Comparison of ENCODE assay signal across 1 cellular context in the genomic region with DNA sequence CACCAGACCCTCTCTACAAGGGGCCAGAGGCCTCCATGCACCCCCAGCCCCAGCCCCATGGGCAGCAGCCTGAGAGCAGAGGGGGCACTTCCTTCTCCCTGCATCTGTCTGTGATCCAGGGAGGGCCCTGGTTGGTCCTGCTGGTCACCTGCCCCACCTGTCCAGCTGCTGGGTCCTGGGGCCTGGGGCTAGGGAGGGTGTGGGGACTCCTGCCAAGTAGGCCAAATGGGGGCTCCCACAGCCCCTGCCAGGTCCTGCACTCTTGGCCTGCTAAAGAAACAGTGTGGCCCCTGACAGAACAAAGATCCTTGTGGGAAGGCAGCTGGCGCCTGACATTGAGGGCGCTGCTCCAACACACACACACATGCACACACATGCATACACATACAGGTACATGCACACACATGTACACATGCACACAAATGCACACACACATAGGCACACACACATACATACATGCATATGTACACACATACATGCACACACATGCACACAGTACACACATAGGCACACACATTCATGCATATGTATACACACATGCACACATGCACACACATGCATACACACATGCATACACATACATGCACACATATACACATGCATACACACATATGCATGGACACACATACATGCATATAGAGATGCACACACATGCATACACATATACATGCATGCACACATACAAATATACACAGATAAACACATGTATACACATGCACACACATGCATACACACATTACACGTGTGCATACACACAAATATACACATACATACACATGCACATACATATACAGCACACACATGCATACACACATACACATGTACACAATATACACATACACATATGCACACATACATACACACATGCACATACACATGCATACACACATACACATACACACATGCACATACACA.
TF ChIP-seq lines count a peak whose summit lies in the region.

No MANE protein-coding gene starts in this region.

TF ChIP-seq in HEK293, 187 proteins besides CTCF, POLR2A, EP300 and RAD21 (continued from another document):
- TF ChIP-seq, protein P1, sequence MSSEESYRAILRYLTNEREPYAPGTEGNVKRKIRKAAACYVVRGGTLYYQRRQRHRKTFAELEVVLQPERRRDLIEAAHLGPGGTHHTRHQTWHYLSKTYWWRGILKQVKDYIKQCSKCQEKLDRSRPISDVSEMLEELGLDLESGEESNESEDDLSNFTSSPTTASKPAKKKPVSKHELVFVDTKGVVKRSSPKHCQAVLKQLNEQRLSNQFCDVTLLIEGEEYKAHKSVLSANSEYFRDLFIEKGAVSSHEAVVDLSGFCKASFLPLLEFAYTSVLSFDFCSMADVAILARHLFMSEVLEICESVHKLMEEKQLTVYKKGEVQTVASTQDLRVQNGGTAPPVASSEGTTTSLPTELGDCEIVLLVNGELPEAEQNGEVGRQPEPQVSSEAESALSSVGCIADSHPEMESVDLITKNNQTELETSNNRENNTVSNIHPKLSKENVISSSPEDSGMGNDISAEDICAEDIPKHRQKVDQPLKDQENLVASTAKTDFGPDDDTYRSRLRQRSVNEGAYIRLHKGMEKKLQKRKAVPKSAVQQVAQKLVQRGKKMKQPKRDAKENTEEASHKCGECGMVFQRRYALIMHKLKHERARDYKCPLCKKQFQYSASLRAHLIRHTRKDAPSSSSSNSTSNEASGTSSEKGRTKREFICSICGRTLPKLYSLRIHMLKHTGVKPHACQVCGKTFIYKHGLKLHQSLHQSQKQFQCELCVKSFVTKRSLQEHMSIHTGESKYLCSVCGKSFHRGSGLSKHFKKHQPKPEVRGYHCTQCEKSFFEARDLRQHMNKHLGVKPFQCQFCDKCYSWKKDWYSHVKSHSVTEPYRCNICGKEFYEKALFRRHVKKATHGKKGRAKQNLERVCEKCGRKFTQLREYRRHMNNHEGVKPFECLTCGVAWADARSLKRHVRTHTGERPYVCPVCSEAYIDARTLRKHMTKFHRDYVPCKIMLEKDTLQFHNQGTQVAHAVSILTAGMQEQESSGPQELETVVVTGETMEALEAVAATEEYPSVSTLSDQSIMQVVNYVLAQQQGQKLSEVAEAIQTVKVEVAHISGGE (tag by site-specific recombination; conservative IDR thresholded peaks at IDR 0.05; ENCODE audit: low read depth) = no peak
- TF ChIP-seq, protein P2, sequence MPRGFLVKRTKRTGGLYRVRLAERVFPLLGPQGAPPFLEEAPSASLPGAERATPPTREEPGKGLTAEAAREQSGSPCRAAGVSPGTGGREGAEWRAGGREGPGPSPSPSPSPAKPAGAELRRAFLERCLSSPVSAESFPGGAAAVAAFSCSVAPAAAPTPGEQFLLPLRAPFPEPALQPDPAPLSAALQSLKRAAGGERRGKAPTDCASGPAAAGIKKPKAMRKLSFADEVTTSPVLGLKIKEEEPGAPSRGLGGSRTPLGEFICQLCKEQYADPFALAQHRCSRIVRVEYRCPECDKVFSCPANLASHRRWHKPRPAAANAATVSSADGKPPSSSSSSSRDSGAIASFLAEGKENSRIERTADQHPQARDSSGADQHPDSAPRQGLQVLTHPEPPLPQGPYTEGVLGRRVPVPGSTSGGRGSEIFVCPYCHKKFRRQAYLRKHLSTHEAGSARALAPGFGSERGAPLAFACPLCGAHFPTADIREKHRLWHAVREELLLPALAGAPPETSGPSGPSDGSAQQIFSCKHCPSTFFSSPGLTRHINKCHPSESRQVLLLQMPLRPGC (tag by site-specific recombination; IDR thresholded peaks at IDR 0.05) = no peak
- TF ChIP-seq ZNF292 (tag by site-specific recombination; IDR thresholded peaks at IDR 0.05; ENCODE audit: borderline replicate concordance, low read depth) (no peak), ZBTB17 (tag by site-specific recombination; IDR thresholded peaks at IDR 0.05) (no peak), ZSCAN16 (tag by site-specific recombination; IDR thresholded peaks at IDR 0.05) (no peak), ZNF354C (tag by site-specific recombination; IDR thresholded peaks at IDR 0.05; ENCODE audit: borderline replicate concordance, low read depth) (no peak), ZNF404 (tag by site-specific recombination; IDR thresholded peaks at IDR 0.05) (no peak), ZSCAN5A (tag by site-specific recombination; IDR thresholded peaks at IDR 0.05) (peak; percentile 18; the same call in 1 of the 2 replicates), ZBTB48 (tag by site-specific recombination; IDR thresholded peaks at IDR 0.05) (no peak), ZFP3 (tag by site-specific recombination; IDR thresholded peaks at IDR 0.05; ENCODE audit: low read depth) (no peak), ZNF19 (tag by site-specific recombination; IDR thresholded peaks at IDR 0.05; ENCODE audit: low read depth) (no peak), ZSCAN23 (tag by site-specific recombination; IDR thresholded peaks at IDR 0.05) (no peak)
- TF ChIP-seq, protein P3, sequence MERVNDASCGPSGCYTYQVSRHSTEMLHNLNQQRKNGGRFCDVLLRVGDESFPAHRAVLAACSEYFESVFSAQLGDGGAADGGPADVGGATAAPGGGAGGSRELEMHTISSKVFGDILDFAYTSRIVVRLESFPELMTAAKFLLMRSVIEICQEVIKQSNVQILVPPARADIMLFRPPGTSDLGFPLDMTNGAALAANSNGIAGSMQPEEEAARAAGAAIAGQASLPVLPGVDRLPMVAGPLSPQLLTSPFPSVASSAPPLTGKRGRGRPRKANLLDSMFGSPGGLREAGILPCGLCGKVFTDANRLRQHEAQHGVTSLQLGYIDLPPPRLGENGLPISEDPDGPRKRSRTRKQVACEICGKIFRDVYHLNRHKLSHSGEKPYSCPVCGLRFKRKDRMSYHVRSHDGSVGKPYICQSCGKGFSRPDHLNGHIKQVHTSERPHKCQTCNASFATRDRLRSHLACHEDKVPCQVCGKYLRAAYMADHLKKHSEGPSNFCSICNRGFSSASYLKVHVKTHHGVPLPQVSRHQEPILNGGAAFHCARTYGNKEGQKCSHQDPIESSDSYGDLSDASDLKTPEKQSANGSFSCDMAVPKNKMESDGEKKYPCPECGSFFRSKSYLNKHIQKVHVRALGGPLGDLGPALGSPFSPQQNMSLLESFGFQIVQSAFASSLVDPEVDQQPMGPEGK (tag by site-specific recombination; IDR thresholded peaks at IDR 0.05) = no peak
TF ChIP-seq in HEK293: peak in this region for 5.
